24 cellular contexts compared by ENCODE assay signal in the genomic region with DNA sequence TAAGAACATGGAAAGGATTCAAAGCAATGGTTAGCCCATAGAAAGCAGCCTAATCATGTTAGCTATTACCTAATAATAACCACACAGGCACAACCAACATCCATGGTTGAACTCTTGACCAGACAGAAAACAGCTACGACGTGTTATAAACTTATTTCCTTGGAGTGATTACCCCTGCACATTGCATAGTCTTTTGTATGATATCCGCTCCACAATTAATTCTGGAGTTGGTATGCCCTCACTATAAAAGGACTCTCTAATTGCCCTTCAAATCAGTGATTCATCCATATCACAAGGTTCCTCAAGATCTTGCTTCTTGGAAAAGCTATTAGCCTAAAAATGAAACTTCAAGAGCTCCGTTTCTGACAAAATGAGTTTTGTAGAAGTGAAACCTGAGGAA.
"Had no signal": no experiment of that assay in that cellular context is flagged by ENCODE, and none has a peak within 500 bp of the region (broad histone marks: within the 10 kb centered on the region; RNA-seq: fewer than 3 reads in every experiment).

No MANE protein-coding gene starts in this region.

- H3K9me3 Mint-ChIP-seq: activated T-cell treated with anti-CD3 and anti-CD28 coated beads, Interleukin-2, amount 50 U/mL, for 72 hours; stimulated activated naive B cell treated with anti-CD40 and anti-IgM and Interleukin-4, amounts not matched to agents 10 μg/mL and 1 μg/mL and 100 μg/mL, for 72 hours had no signal

- H3K27ac Mint-ChIP-seq: activated naive CD4-positive, alpha-beta T cell treated with anti-CD3 and anti-CD28 coated beads, Interleukin-2, amount 50 U/mL, for 72 hours; activated T-cell treated with anti-CD3 and anti-CD28 coated beads, Interleukin-2, amount 50 U/mL, for 72 hours; naive B cell; stimulated activated naive B cell treated with anti-CD40 and anti-IgM and Interleukin-4, amounts not matched to agents 10 μg/mL and 1 μg/mL and 100 μg/mL, for 72 hours had no signal

- H3K4me3 Mint-ChIP-seq: activated T-cell treated with anti-CD3 and anti-CD28 coated beads, Interleukin-2, amount 50 U/mL, for 72 hours; naive B cell; stimulated activated naive B cell treated with anti-CD40 and anti-IgM and Interleukin-4, amounts not matched to agents 10 μg/mL and 1 μg/mL and 100 μg/mL, for 72 hours had no signal

- H3K27me3 ChIP-seq: brain microvascular endothelial cell, gastroesophageal sphincter, hepatocyte, pancreas, right atrium auricular region, stomach, thyroid gland had no signal

- H3K4me3 ChIP-seq: gastroesophageal sphincter, hepatocyte, pancreas, prostate gland, right atrium auricular region, stomach, thyroid gland had no signal

- H3K27me3 Mint-ChIP-seq: naive B cell; stimulated activated naive B cell treated with anti-CD40 and anti-IgM and Interleukin-4, amounts not matched to agents 10 μg/mL and 1 μg/mL and 100 μg/mL, for 72 hours had no signal

- H3K9me3 ChIP-seq: gastroesophageal sphincter, pancreas, prostate gland, right atrium auricular region, stomach, thyroid gland had no signal

- H3K36me3 Mint-ChIP-seq: activated naive CD4-positive, alpha-beta T cell treated with anti-CD3 and anti-CD28 coated beads, Interleukin-2, amount 50 U/mL, for 72 hours; naive B cell; stimulated activated naive B cell treated with anti-CD40 and anti-IgM and Interleukin-4, amounts not matched to agents 10 μg/mL and 1 μg/mL and 100 μg/mL, for 72 hours had no signal

- H3K36me3 ChIP-seq: brain microvascular endothelial cell, gastroesophageal sphincter, pancreas, prostate gland, right atrium auricular region, stomach, thyroid gland had no signal

- H3K4me1 Mint-ChIP-seq: naive B cell; stimulated activated naive B cell treated with anti-CD40 and anti-IgM and Interleukin-4, amounts not matched to agents 10 μg/mL and 1 μg/mL and 100 μg/mL, for 72 hours had no signal

- DNase-seq: activated CD4-positive, alpha-beta T cell treated with anti-CD3 and anti-CD28 coated beads for 4 hours; activated CD4-positive, alpha-beta T cell treated with anti-CD3 and anti-CD28 coated beads, Interleukin-2, amount 50 U/mL, for 4 hours; activated naive CD4-positive, alpha-beta T cell; activated T-cell treated with anti-CD3 and anti-CD28 coated beads for 4 hours; activated T-cell treated with anti-CD3 and anti-CD28 coated beads, Interleukin-2, amount 50 U/mL, for 72 hours; anterior cingulate cortex; brain microvascular endothelial cell; cortex of kidney; islet precursor cell; left ventricle myocardium superior; mammary epithelial cell; naive B cell; pancreas; stimulated activated CD4-positive, alpha-beta T cell treated with anti-CD3 and anti-CD28 coated beads, Interleukin-15, amount 100 ng/mL, for 24 hours; stimulated activated CD4-positive, alpha-beta T cell treated with anti-CD3 and anti-CD28 coated beads, Interleukin-2, amount 100 ng/mL, for 24 hours; stimulated activated naive B cell treated with anti-CD40 and anti-IgM and Interleukin-4, amounts not matched to agents 10 μg/mL and 1 μg/mL and 100 μg/mL, for 72 hours; stomach; thyroid gland had no signal

- H3K4me1 ChIP-seq: gastroesophageal sphincter, pancreas, prostate gland, right atrium auricular region, stomach, thyroid gland had no signal

- H3K27ac ChIP-seq: brain microvascular endothelial cell, gastroesophageal sphincter, hepatocyte, pancreas, prostate gland, right atrium auricular region, stomach, thyroid gland, VCaP had no signal

- ATAC-seq: activated naive CD4-positive, alpha-beta T cell treated with anti-CD3 and anti-CD28 coated beads, Interleukin-2, amount 50 U/mL, for 72 hours; activated T-cell treated with anti-CD3 and anti-CD28 coated beads, Interleukin-2, amount 50 U/mL, for 72 hours; gastroesophageal sphincter; left ventricle myocardium superior; pancreas; stimulated activated naive B cell treated with anti-CD40 and anti-IgM and Interleukin-4, amounts not matched to agents 10 μg/mL and 1 μg/mL and 100 μg/mL, for 72 hours had no signal
